Comparison of ENCODE assay signal across 9 cellular contexts in genomic region chr4:18067031-18067430, GRCh38.
"Had no signal": no experiment of that assay in that cellular context is flagged by ENCODE, and none has a peak within 500 bp of the region (broad histone marks: within the 10 kb centered on the region; RNA-seq: fewer than 3 reads in every experiment).

No MANE protein-coding gene starts in this region.

- H3K27ac ChIP-seq: HL-60 had no signal

- H2AFZ ChIP-seq: GM23338 had no signal

- H3K4me3 ChIP-seq: GM23338, HAP-1 had no signal

- H3K9me3 ChIP-seq: HAP-1 had no signal

- FAIRE-seq: H1, H54, HepG2 had no signal

- H3K36me3 ChIP-seq: HAP-1 had no signal

- H3K4me2 ChIP-seq: GM23338 had no signal

- H3K4me1 ChIP-seq: HAP-1 had no signal

- ATAC-seq: GM23338, HCT116, HepG2 had no signal

- DNase-seq: HFFc6, KBM-7 had no signal
